26 cellular contexts compared by ENCODE assay signal in genomic region chr6:148749678-148750077, GRCh38. TPM values are rescaled to one million over a fixed set of nuclear protein-coding genes. Genes with fewer than 3 reads are reported as not detected.
DNase-seq lines count a peak whose midpoint lies in the region; ATAC-seq and TF ChIP-seq lines count a peak whose summit lies in the region.
"Had no signal": no experiment of that assay in that cellular context is flagged by ENCODE, and none has a peak within 500 bp of the region (broad histone marks: within the 10 kb centered on the region; RNA-seq: fewer than 3 reads in every experiment).

No MANE protein-coding gene starts in this region.

- H3K9ac ChIP-seq in neural progenitor cell, result no peak overlapping the region

- no peak for DNase-seq in CD4-positive, alpha-beta memory T cell
- no peak for DNase-seq in central memory CD8-positive, alpha-beta T cell (ENCODE audit: low spot score in 2 of 2)
- no peak for DNase-seq in neural progenitor cell (ENCODE audit: low spot score)
- DNase-seq in AG08396 (ENCODE audit: low spot score), result no peak
- DNase-seq in G401 (ENCODE audit: low spot score), result no peak
- DNase-seq: activated CD4-positive, alpha-beta T cell treated with anti-CD3 and anti-CD28 coated beads for 4 hours; activated CD8-positive, alpha-beta memory T cell treated with anti-CD3 and anti-CD28 coated beads for 24 hours; activated naive CD4-positive, alpha-beta T cell treated with Interleukin-2 at 50 U/mL for 16 hours; activated T-cell treated with anti-CD3 and anti-CD28 coated beads, Interleukin-2, amount 50 U/mL, for 1 hour; central memory CD4-positive, alpha-beta T cell; erythroblast; H7; IMR-90; islet precursor cell; left lung; mesenchymal stem cell; NCI-H1694 treated with DMSO at 0.1 percent for 48 hours; NCI-H446 treated with DMSO at 0.1 percent for 48 hours; NCI-H774; Peyer's patch; SHP77; stimulated activated CD4-positive, alpha-beta T cell treated with anti-CD3 and anti-CD28 coated beads, Interleukin-4, amount 100 ng/mL, for 24 hours; transverse colon had no signal

- peak overlapping the region in 6 of 7 donors; percentile 52 to 96 (median 92) for H3K27ac Mint-ChIP-seq in CD4-positive, alpha-beta memory T cell
- H3K27ac Mint-ChIP-seq in central memory CD8-positive, alpha-beta T cell (ENCODE audit: low read depth), result peak overlapping the region; percentile 87
- H3K27ac Mint-ChIP-seq in neural progenitor cell, result no peak overlapping the region
- H3K27ac Mint-ChIP-seq: CD14-positive monocyte had no signal

- in situ Hi-C loops in G401 (cut with HindIII; ENCODE audit: low sequenced_read_pairs), result no loop called here

- H3K4me2 ChIP-seq in neural progenitor cell, result peak overlapping the region; percentile 92

- no peaks in the 10 kb centered on the region for H3K9me3 ChIP-seq in CD4-positive, alpha-beta memory T cell (ENCODE audit: control insufficient read depth in 1 of 2, low read length in 2 of 2)
- H3K9me3 ChIP-seq in HEK293 (ENCODE audit: control insufficient read depth, insufficient read depth, low read depth, low read length) (no peaks in the 10 kb centered on the region), neural progenitor cell (ENCODE audit: low read depth) (no peaks in the 10 kb centered on the region)
- H3K9me3 ChIP-seq: left lung, Peyer's patch, transverse colon had no signal

- peaks cover 11% of the 10 kb centered on the region for H3F3A ChIP-seq in neural progenitor cell (ENCODE audit: low read depth)

- peak overlapping the region; percentile 39 to 93 (median 92) for H3K4me3 Mint-ChIP-seq in CD4-positive, alpha-beta memory T cell
- H3K4me3 Mint-ChIP-seq in central memory CD8-positive, alpha-beta T cell, result peak overlapping the region; percentile 7
- peak overlapping the region; percentile 94 for H3K4me3 Mint-ChIP-seq in neural progenitor cell

- H3K79me2 ChIP-seq in neural progenitor cell (ENCODE audit: low read depth), result peaks cover 75% of the 10 kb centered on the region

- H3K4me1 Mint-ChIP-seq in CD4-positive, alpha-beta memory T cell, result peaks cover 22 to 49% (median 44%) of the 10 kb centered on the region in 4 donors
- peaks cover 48% of the 10 kb centered on the region for H3K4me1 Mint-ChIP-seq in central memory CD8-positive, alpha-beta T cell
- peaks cover 39% of the 10 kb centered on the region for H3K4me1 Mint-ChIP-seq in neural progenitor cell

- POLR2A ChIA-PET in CD4-positive, alpha-beta memory T cell (lab: Charles Lee; ENCODE audit: partially characterized antibody), result interaction anchor here (1.6 to 9.3 kb wide), 2 partner anchors 10 to 194 kb away, joined by 5 to 183 read pairs; no protein-coding TSS in a partner anchor
- POLR2A ChIA-PET in HEK293 (lab: Yijun Ruan, JAX), result no interaction called here

- intact Hi-C loops in CD4-positive, alpha-beta memory T cell (cut with micrococcal nuclease), result loop anchor here (5.0 kb wide), 1 partner anchor 333 kb away; no protein-coding TSS in a partner anchor

- no peak for ATAC-seq in central memory CD8-positive, alpha-beta T cell (replicated peaks; ENCODE audit: extremely low read depth, poor library complexity, severe bottlenecking)
- no peak for ATAC-seq in GM21576 (IDR thresholded peaks at IDR 0.05; ENCODE audit: unreplicated experiment)
- ATAC-seq: left lung had no signal

- no peak overlapping the region for H3K4me3 ChIP-seq in CD4-positive, alpha-beta memory T cell (ENCODE audit: low read length in 2 of 2)
- H3K4me3 ChIP-seq in HEK293 (ENCODE audit: low read depth, low read length) (no peak overlapping the region), neural progenitor cell (no peak overlapping the region)
- H3K4me3 ChIP-seq: left lung, Peyer's patch had no signal

- H3K9me3 Mint-ChIP-seq in CD4-positive, alpha-beta memory T cell, result peaks cover 0 to 1% (median 0%) of the 10 kb centered on the region in 8 donors
- H3K9me3 Mint-ChIP-seq in central memory CD8-positive, alpha-beta T cell, result no peaks in the 10 kb centered on the region
- peaks cover 8% of the 10 kb centered on the region for H3K9me3 Mint-ChIP-seq in neural progenitor cell

- H4K20me1 ChIP-seq in neural progenitor cell (ENCODE audit: low read depth), result peaks cover 47% of the 10 kb centered on the region

- no peak overlapping the region for H3K27ac ChIP-seq in CD4-positive, alpha-beta memory T cell (ENCODE audit: low read depth, low read length)
- H3K27ac ChIP-seq in HEK293 (ENCODE audit: extremely low read depth, low read depth, low read length), result no peak overlapping the region
- H3K27ac ChIP-seq in neural progenitor cell, result no peak overlapping the region
- H3K27ac ChIP-seq: left lung, transverse colon had no signal

- H3K36me3 ChIP-seq in CD4-positive, alpha-beta memory T cell (ENCODE audit: insufficient read depth, low read length), result no peaks in the 10 kb centered on the region
- no peaks in the 10 kb centered on the region for H3K36me3 ChIP-seq in HEK293 (ENCODE audit: control insufficient read depth in 2 of 2, insufficient read depth in 1 of 2, low read length in 2 of 2)
- H3K36me3 ChIP-seq in neural progenitor cell, result no peaks in the 10 kb centered on the region
- H3K36me3 ChIP-seq: left lung, Peyer's patch, transverse colon had no signal

- peaks cover 0 to 9% of the 10 kb centered on the region in 2 donors for H3K36me3 Mint-ChIP-seq in CD4-positive, alpha-beta memory T cell
- H3K36me3 Mint-ChIP-seq in central memory CD8-positive, alpha-beta T cell (ENCODE audit: insufficient read depth), result peaks cover 18% of the 10 kb centered on the region
- peaks cover 25% of the 10 kb centered on the region for H3K36me3 Mint-ChIP-seq in neural progenitor cell

- CTCF ChIA-PET in CD4-positive, alpha-beta memory T cell (lab: Charles Lee; ENCODE audit: partially characterized antibody), result interaction anchor here (2.7 to 2.9 kb wide), 2 partner anchors 8 to 12 kb away, joined by 11 to 24 read pairs; no protein-coding TSS in a partner anchor
- CTCF ChIA-PET in HEK293 (lab: Yijun Ruan, JAX), result interaction anchor here (1.0 kb wide), 1 partner anchor 189 kb away, joined by 3 read pairs; no protein-coding TSS in a partner anchor

- H3K27me3 Mint-ChIP-seq in CD4-positive, alpha-beta memory T cell, result no peaks in the 10 kb centered on the region
- H3K27me3 Mint-ChIP-seq in central memory CD8-positive, alpha-beta T cell, result no peaks in the 10 kb centered on the region
- H3K27me3 Mint-ChIP-seq in neural progenitor cell (ENCODE audit: insufficient read depth, low read depth), result peaks cover 3% of the 10 kb centered on the region

- H3K27me3 ChIP-seq in CD4-positive, alpha-beta memory T cell (ENCODE audit: insufficient read depth, low read length), result no peaks in the 10 kb centered on the region
- H3K27me3 ChIP-seq in neural progenitor cell, result no peaks in the 10 kb centered on the region

- H2AFZ ChIP-seq in neural progenitor cell (replicated peaks), result no peak overlapping the region

- TF ChIP-seq CTCF in HEK293 (tag by site-specific recombination; IDR thresholded peaks at IDR 0.05), result no peak
- TF ChIP-seq CTCF in neural progenitor cell (IDR thresholded peaks at IDR 0.05), result no peak

- peaks cover 35% of the 10 kb centered on the region for H3K4me1 ChIP-seq in CD4-positive, alpha-beta memory T cell (ENCODE audit: insufficient read depth, low read length)
- H3K4me1 ChIP-seq in HEK293 (ENCODE audit: control insufficient read depth, insufficient read depth, low read length) (peaks cover 15% of the 10 kb centered on the region), neural progenitor cell (peaks cover 21% of the 10 kb centered on the region)

TF ChIP-seq in HEK293, 187 proteins besides CTCF, POLR2A, EP300 and RAD21:
- peak; percentile 80 for TF ChIP-seq ATF2 (tag by site-specific recombination; IDR thresholded peaks at IDR 0.05; ENCODE audit: low read depth)
- TF ChIP-seq ZNF175 (tag by site-specific recombination; IDR thresholded peaks at IDR 0.05), result no peak
TF ChIP-seq in HEK293: peak in this region for 1.

RNA-seq across cellular contexts. Expression of gene UST, which starts 2.8 kb away (rescaled TPM):
- total RNA-seq in CD4-positive, alpha-beta memory T cell, result 1 to 10 TPM; 7.0 to 7.6 TPM
- polyA plus RNA-seq in CD4-positive, alpha-beta memory T cell, result 1 to 10 TPM; 2.2 to 3.2 TPM
- total RNA-seq in neural progenitor cell (ENCODE audit: low replicate concordance), result 33.3 and 33.9 TPM in 2 replicates
- not detected in 2 replicates for total RNA-seq in G401 (2014; rRNA removed; shearing (Covaris generic))

Comparison
In these comparisons a context has a peak if more than half of its experiments do, and no peak if none do; other contexts are left out.
1. H3K4me3 Mint-ChIP-seq: peak in every context shown above with its lines; median percentile 94 in neural progenitor cell; 92 in CD4-positive, alpha-beta memory T cell; 7 in central memory CD8-positive, alpha-beta T cell.